ENCODE assay signal across 1 cellular context in the genomic region with DNA sequence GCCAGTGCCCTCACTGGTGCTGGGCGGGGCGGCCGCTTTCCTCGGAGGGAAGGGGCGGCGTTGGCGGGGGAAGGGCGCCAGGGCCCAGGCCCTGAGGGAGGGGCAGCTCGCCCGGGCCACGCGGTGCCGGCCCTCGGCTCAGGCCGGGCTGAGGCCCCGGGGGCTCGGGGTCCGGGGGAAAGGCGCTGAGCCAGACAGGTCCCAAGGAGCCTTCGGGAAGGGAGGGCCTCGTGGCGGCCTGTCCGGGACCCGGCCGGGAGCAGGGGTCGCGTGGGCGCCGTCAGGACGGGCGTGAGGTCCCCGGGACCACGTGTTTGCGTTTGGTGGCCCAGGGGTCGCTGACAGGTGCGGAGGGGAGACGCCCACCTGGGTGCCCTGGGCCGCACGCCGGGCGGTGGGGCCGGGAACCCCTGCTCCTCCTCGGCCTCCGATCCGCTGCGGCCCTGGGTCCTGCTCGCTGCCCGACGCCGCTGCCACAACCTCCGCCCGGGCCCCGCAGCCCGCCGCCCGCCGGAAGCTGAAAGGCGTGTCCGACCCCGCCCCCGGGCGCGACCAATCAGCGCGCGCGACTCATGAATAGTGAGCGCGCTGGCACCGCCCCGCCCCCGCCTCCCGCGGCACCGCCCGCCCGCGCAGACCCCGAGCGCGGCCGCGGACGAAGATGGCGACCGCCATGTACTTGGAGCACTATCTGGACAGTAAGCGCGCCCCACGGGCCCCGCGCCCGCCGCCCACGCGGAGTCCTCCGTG.
TF ChIP-seq lines count a peak whose summit lies in the region.

Gene ING5, plus strand, starts transcription at position 635 of the 750 bp plus-strand sequence. Its CDS starts 27 bp downstream, at position 662.

TF ChIP-seq in H1, 55 proteins besides CTCF, POLR2A, EP300 and RAD21:
- TF ChIP-seq POLR2AphosphoS5 (IDR thresholded peaks at IDR 0.05; ENCODE audit: low read depth, low read length): peak; percentile 86
- peak; percentile 84; the same call in 1 of the 2 replicates for TF ChIP-seq EGR1 (IDR thresholded peaks at IDR 0.05; ENCODE audit: borderline replicate concordance, low read depth, low read length)
- 0 out of 2 replicates have a peak, but pooled peaks have one; percentile 9 for TF ChIP-seq NRF1 (IDR thresholded peaks at IDR 0.05; ENCODE audit: low read depth, low read length)
- no peak for TF ChIP-seq TEAD4 (IDR thresholded peaks at IDR 0.05; ENCODE audit: low read depth, low read length)
- no peak for TF ChIP-seq SP2 (IDR thresholded peaks at IDR 0.05; ENCODE audit: low read length)
- TF ChIP-seq EZH2 (IDR thresholded peaks at IDR 0.05; ENCODE audit: low read depth, low read length, severe bottlenecking): no peak
- no peak for TF ChIP-seq HDAC6 (IDR thresholded peaks at IDR 0.05; ENCODE audit: low read depth, low read length)
- no peak for TF ChIP-seq KDM1A (IDR thresholded peaks at IDR 0.05; ENCODE audit: borderline replicate concordance, low read length)
- no peak for TF ChIP-seq RNF2 (IDR thresholded peaks at IDR 0.05; ENCODE audit: borderline replicate concordance, low read depth, low read length, missing control alignments, poor library complexity, severe bottlenecking)
- TF ChIP-seq TBP (IDR thresholded peaks at IDR 0.05; ENCODE audit: low read depth, low read length): peak; percentile 64; the same call in 1 of the 2 replicates
- peak; percentile 89 for TF ChIP-seq TAF7 (optimal IDR thresholded peaks at IDR 0.05; ENCODE audit: borderline replicate concordance, low read depth, low read length)
- no peak for TF ChIP-seq SP4 (IDR thresholded peaks at IDR 0.05; ENCODE audit: low read length)
- peak; percentile 62 for TF ChIP-seq NANOG (IDR thresholded peaks at IDR 0.05; ENCODE audit: insufficient read depth, low read depth, low read length, poor library complexity, severe bottlenecking)
- peak; percentile 28; the same call in 1 of the 2 replicates for TF ChIP-seq BACH1 (IDR thresholded peaks at IDR 0.05; ENCODE audit: low read length)
- TF ChIP-seq ATF2 (IDR thresholded peaks at IDR 0.05; ENCODE audit: low read length): no peak
- TF ChIP-seq KDM4A (IDR thresholded peaks at IDR 0.05; ENCODE audit: low read depth, low read length, severe bottlenecking): peak; percentile 48
- peak; percentile 54; the same call in 1 of the 2 replicates for TF ChIP-seq SP1 (IDR thresholded peaks at IDR 0.05; ENCODE audit: low read depth, low read length)
- peak in 1 of 2 experiments; percentile 79; a peak in 2 of 4 replicates for TF ChIP-seq SIN3A (conservative IDR thresholded peaks at IDR 0.05 in 1 of 2, IDR thresholded peaks at IDR 0.05 in 1 of 2; ENCODE audit: low read depth in 1 of 2, low read length in 2 of 2)
- TF ChIP-seq TCF12 (IDR thresholded peaks at IDR 0.05; ENCODE audit: low read depth, low read length): no peak
- TF ChIP-seq GABPA (IDR thresholded peaks at IDR 0.05; ENCODE audit: borderline replicate concordance, insufficient read depth, low read length): no peak
- TF ChIP-seq PHF8 (conservative IDR thresholded peaks at IDR 0.05; ENCODE audit: low read depth, low read length): peak; percentile 92
- TF ChIP-seq RBBP5 (IDR thresholded peaks at IDR 0.05; ENCODE audit: borderline replicate concordance, low read depth, low read length): peak; percentile 68; the same call in 1 of the 2 replicates
- TF ChIP-seq, protein P1, sequence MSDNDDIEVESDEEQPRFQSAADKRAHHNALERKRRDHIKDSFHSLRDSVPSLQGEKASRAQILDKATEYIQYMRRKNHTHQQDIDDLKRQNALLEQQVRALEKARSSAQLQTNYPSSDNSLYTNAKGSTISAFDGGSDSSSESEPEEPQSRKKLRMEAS (IDR thresholded peaks at IDR 0.05): 0 out of 2 replicates have a peak, but pooled peaks have one; percentile 61
- peak in 1 of 2 experiments; percentile 33; a peak in 1 of 4 replicates for TF ChIP-seq HDAC2 (IDR thresholded peaks at IDR 0.05; ENCODE audit: borderline replicate concordance in 1 of 2, low read depth in 2 of 2, low read length in 2 of 2)
- peak; percentile 32; the same call in 1 of the 2 replicates for TF ChIP-seq CREB1 (IDR thresholded peaks at IDR 0.05)
- no peak for TF ChIP-seq FOSL1 (IDR thresholded peaks at IDR 0.05; ENCODE audit: insufficient read depth, low read depth, low read length)
- TF ChIP-seq TAF1 (IDR thresholded peaks at IDR 0.05; ENCODE audit: low read depth, low read length): peak; percentile 85
- peak; percentile 2; the same call in 1 of the 2 replicates for TF ChIP-seq JUND (IDR thresholded peaks at IDR 0.05; ENCODE audit: low read length)
- peak; percentile 85 for TF ChIP-seq YY1 (IDR thresholded peaks at IDR 0.05; ENCODE audit: low read depth, low read length)
- TF ChIP-seq, protein P2, sequence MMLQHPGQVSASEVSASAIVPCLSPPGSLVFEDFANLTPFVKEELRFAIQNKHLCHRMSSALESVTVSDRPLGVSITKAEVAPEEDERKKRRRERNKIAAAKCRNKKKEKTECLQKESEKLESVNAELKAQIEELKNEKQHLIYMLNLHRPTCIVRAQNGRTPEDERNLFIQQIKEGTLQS (IDR thresholded peaks at IDR 0.05; ENCODE audit: insufficient read depth, low read depth, low read length): no peak
